In genomic region chr17:8867361-8867981, GRCh38 we compare ENCODE assay signal across 12 cellular contexts.
DNase-seq lines count a peak whose midpoint lies in the region; ATAC-seq and FAIRE-seq lines count a peak whose summit lies in the region.
"Had no signal": no experiment of that assay in that cellular context is flagged by ENCODE, and none has a peak within 500 bp of the region (broad histone marks: within the 10 kb centered on the region; RNA-seq: fewer than 3 reads in every experiment).

Gene PIK3R6, minus strand, starts transcription at chr17:8867674. Its CDS starts 17,880 bp downstream, at chr17:8849794.

- H3K27me3 ChIP-seq in duodenal mucosa (ENCODE audit: control insufficient read depth in 1 of 2, insufficient read depth in 2 of 2, low read length in 2 of 2) = no peaks in the 10 kb centered on the region

- FAIRE-seq in RCC 7860 (lab: Jason Lieb, UNC) = no peak

- H3K9me3 ChIP-seq in KOPT-K1 (ENCODE audit: insufficient read depth, low read length, poor library complexity, severe bottlenecking) (no peaks in the 10 kb centered on the region), duodenal mucosa (ENCODE audit: control insufficient read depth in 1 of 2, low read length in 2 of 2) (no peaks in the 10 kb centered on the region)

- no peaks in the 10 kb centered on the region for H3K9me3 Mint-ChIP-seq in activated T-cell treated with anti-CD3 and anti-CD28 coated beads, Interleukin-2, amount 50 U/mL, for 24 hours
- no peaks in the 10 kb centered on the region for H3K9me3 Mint-ChIP-seq in stimulated activated memory B cell treated with anti-CD40 and anti-IgM and Interleukin-4, amounts not matched to agents 10 μg/mL and 1 μg/mL and 100 μg/mL, for 72 hours

- peak; percentile 61 for ATAC-seq in stimulated activated memory B cell treated with anti-CD40 and anti-IgM and Interleukin-4, amounts not matched to agents 10 μg/mL and 1 μg/mL and 100 μg/mL, for 72 hours
- no peak for ATAC-seq in GM19328 (IDR thresholded peaks at IDR 0.05; ENCODE audit: unreplicated experiment)

- peak within 1 kb of the TSS; percentile 69 for H3K4me3 Mint-ChIP-seq in activated T-cell treated with anti-CD3 and anti-CD28 coated beads, Interleukin-2, amount 50 U/mL, for 24 hours
- H3K4me3 Mint-ChIP-seq in stimulated activated memory B cell treated with anti-CD40 and anti-IgM and Interleukin-4, amounts not matched to agents 10 μg/mL and 1 μg/mL and 100 μg/mL, for 72 hours = peak within 1 kb of the TSS; percentile 81

- peak within 1 kb of the TSS; percentile 59 for H3K27ac ChIP-seq in KOPT-K1 (ENCODE audit: low read depth, low read length, poor library complexity, severe bottlenecking)
- no peak within 1 kb of the TSS for H3K27ac ChIP-seq in duodenal mucosa (ENCODE audit: low read depth, low read length)

- H3K36me3 Mint-ChIP-seq in activated T-cell treated with anti-CD3 and anti-CD28 coated beads, Interleukin-2, amount 50 U/mL, for 24 hours (ENCODE audit: low read depth) = no peaks in the 10 kb centered on the region
- peaks cover 11% of the 10 kb centered on the region for H3K36me3 Mint-ChIP-seq in stimulated activated memory B cell treated with anti-CD40 and anti-IgM and Interleukin-4, amounts not matched to agents 10 μg/mL and 1 μg/mL and 100 μg/mL, for 72 hours

- H3K4me1 ChIP-seq in duodenal mucosa (ENCODE audit: control insufficient read depth in 1 of 2, insufficient read depth in 2 of 2, low read length in 2 of 2) = peaks cover 0 to 15% of the 10 kb centered on the region in 2 donors

- peak within 1 kb of the TSS; percentile 44 to 50 for H3K4me3 ChIP-seq in duodenal mucosa (ENCODE audit: low read depth in 1 of 2, low read length in 2 of 2)

- no peak for DNase-seq in activated T-cell treated with anti-CD3 and anti-CD28 coated beads, Interleukin-2, amount 50 U/mL, for 24 hours
- no peak for DNase-seq in activated T-cell treated with anti-CD3 and anti-CD28 coated beads for 4 hours
- DNase-seq in HuH-7.5 (ENCODE audit: low spot score) = no peak
- DNase-seq in RCC 7860 (ENCODE audit: low spot score) = no peak
- DNase-seq: cerebellar nuclear complex; NCI-H2171 treated with DMSO at 0.1 percent for 48 hours; retina; stimulated activated naive CD4-positive, alpha-beta T cell treated with Interleukin-2 at 50 U/mL for 16 hours had no signal

- no peaks in the 10 kb centered on the region for H3K27me3 Mint-ChIP-seq in activated T-cell treated with anti-CD3 and anti-CD28 coated beads, Interleukin-2, amount 50 U/mL, for 24 hours
- H3K27me3 Mint-ChIP-seq in stimulated activated memory B cell treated with anti-CD40 and anti-IgM and Interleukin-4, amounts not matched to agents 10 μg/mL and 1 μg/mL and 100 μg/mL, for 72 hours = no peaks in the 10 kb centered on the region

- H3K4me1 Mint-ChIP-seq in activated T-cell treated with anti-CD3 and anti-CD28 coated beads, Interleukin-2, amount 50 U/mL, for 24 hours (ENCODE audit: low read depth) = peaks cover 31% of the 10 kb centered on the region
- H3K4me1 Mint-ChIP-seq in stimulated activated memory B cell treated with anti-CD40 and anti-IgM and Interleukin-4, amounts not matched to agents 10 μg/mL and 1 μg/mL and 100 μg/mL, for 72 hours = peaks cover 46% of the 10 kb centered on the region

- no peak within 1 kb of the TSS for H3K9ac ChIP-seq in duodenal mucosa (ENCODE audit: low read depth in 1 of 2, low read length in 2 of 2)

- H3K27ac Mint-ChIP-seq in activated T-cell treated with anti-CD3 and anti-CD28 coated beads, Interleukin-2, amount 50 U/mL, for 24 hours = peak within 1 kb of the TSS; percentile 50
- H3K27ac Mint-ChIP-seq in stimulated activated memory B cell treated with anti-CD40 and anti-IgM and Interleukin-4, amounts not matched to agents 10 μg/mL and 1 μg/mL and 100 μg/mL, for 72 hours = peak within 1 kb of the TSS; percentile 73

- H3K36me3 ChIP-seq in KOPT-K1 (ENCODE audit: insufficient read depth, low read length) (no peaks in the 10 kb centered on the region), duodenal mucosa (ENCODE audit: control insufficient read depth in 1 of 2, insufficient read depth in 2 of 2, low read length in 2 of 2) (no peaks in the 10 kb centered on the region)
